14 cellular contexts compared by ENCODE assay signal in the genomic region with DNA sequence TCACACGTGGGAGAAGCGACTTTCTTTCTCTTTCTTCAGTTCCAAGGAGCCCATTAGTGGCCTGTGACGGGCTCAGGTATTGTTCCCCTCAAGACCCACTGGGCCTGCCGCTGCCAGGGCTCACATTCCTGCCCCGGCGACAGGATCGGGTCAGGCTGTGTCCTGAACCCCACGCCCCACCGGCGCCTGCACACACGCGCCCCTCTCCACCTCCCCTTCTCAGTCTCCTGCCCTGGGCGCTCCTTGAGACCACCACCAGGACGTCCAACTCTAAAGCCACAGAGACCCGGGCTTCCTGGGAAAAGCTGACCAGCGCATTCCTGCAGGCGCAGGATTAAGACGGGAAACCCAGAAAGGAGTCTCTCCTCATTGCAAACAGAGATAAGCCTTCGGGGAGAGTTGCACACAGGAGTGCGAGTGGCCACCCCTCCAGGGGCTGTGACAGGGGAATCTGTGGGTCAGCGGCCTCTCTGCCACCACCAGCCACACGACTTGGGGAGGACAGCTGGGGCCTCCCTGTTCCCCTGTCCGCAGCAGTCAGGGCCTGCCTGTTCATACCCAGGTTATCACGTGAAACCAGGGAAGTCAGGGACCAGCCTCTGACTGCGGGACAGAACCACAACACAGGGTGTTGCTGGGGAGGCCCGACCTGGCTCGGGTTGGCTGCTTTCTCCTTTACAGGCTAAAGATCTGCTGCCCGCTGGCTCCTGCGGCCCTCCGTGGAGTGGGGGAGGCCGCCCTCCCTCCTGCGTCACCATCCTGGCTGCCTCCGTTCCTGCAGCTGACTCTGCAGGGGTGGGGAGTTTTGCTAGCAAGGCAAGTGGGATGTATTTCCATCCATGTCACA.
DNase-seq lines count a peak whose midpoint lies in the region; ATAC-seq and TF ChIP-seq lines count a peak whose summit lies in the region.
"Had no signal": no experiment of that assay in that cellular context is flagged by ENCODE, and none has a peak within 500 bp of the region (broad histone marks: within the 10 kb centered on the region; RNA-seq: fewer than 3 reads in every experiment).

No MANE protein-coding gene starts in this region.

- H3K9me3 ChIP-seq in SJCRH30 (replicated peaks), result no peaks in the 10 kb centered on the region
- H3K9me3 ChIP-seq in fibroblast of lung (ENCODE audit: control insufficient read depth, insufficient read depth, low read depth, low read length), result no peaks in the 10 kb centered on the region
- H3K9me3 ChIP-seq: Caco-2, Peyer's patch had no signal

- H3K9me3 Mint-ChIP-seq in stimulated activated effector memory CD8-positive, alpha-beta T cell treated with anti-CD3 and anti-CD28 coated beads, Interleukin-12 subunit alpha, Interleukin-12 subunit beta, amount 100 ng/mL, for 72 hours, result no peaks in the 10 kb centered on the region
- H3K9me3 Mint-ChIP-seq: activated T-cell treated with anti-CD3 and anti-CD28 coated beads, Interleukin-2, amount 50 U/mL, for 24 hours had no signal

- H3K27me3 ChIP-seq in SJCRH30, result no peaks in the 10 kb centered on the region
- peaks cover 27% of the 10 kb centered on the region for H3K27me3 ChIP-seq in fibroblast of lung (ENCODE audit: control insufficient read depth, insufficient read depth, low read length)
- H3K27me3 ChIP-seq: Peyer's patch had no signal

- peak overlapping the region; percentile 39 for H3K4me2 ChIP-seq in fibroblast of lung (ENCODE audit: extremely low read depth, insufficient read depth, low read length)

- H3K27ac Mint-ChIP-seq in stimulated activated effector memory CD8-positive, alpha-beta T cell treated with anti-CD3 and anti-CD28 coated beads, Interleukin-12 subunit alpha, Interleukin-12 subunit beta, amount 100 ng/mL, for 72 hours, result no peak overlapping the region
- H3K27ac Mint-ChIP-seq: activated T-cell treated with anti-CD3 and anti-CD28 coated beads, Interleukin-2, amount 50 U/mL, for 24 hours; IgD-negative memory B cell had no signal

- H3K36me3 ChIP-seq in SJCRH30 (no peaks in the 10 kb centered on the region), fibroblast of lung (ENCODE audit: control insufficient read depth, insufficient read depth, low read length) (no peaks in the 10 kb centered on the region)
- H3K36me3 ChIP-seq: Peyer's patch had no signal

- DNase-seq in SJCRH30, result no peak
- no peak for DNase-seq in fibroblast of lung (ENCODE audit: low read depth in 2 of 2)
- DNase-seq in midbrain (lab: John Stamatoyannopoulos, UW), result peak; percentile 10
- DNase-seq in stimulated activated effector memory CD8-positive, alpha-beta T cell treated with anti-CD3 and anti-CD28 coated beads, Interleukin-12 subunit alpha, Interleukin-12 subunit beta, amount 100 ng/mL, for 72 hours (ENCODE audit: low spot score in 2 of 2), result no peak
- DNase-seq in AG08395 (ENCODE audit: low spot score), result no peak
- DNase-seq in COLO829 (ENCODE audit: low spot score), result no peak
- DNase-seq: activated T-cell treated with anti-CD3 and anti-CD28 coated beads, Interleukin-2, amount 50 U/mL, for 24 hours; Caco-2; central memory CD4-positive, alpha-beta T cell; NCI-H2081 treated with DMSO at 0.1 percent for 48 hours; Peyer's patch had no signal

- H3K4me3 ChIP-seq in SJCRH30, result peak overlapping the region; percentile 46
- peak overlapping the region in 1 of 4 experiments; percentile 38 for H3K4me3 ChIP-seq in fibroblast of lung (replicated peaks in 1 of 4; ENCODE audit: control extremely low read depth in 1 of 4, insufficient read depth in 1 of 4, low read depth in 3 of 4, low read length in 4 of 4)

- no peaks in the 10 kb centered on the region for H3K79me2 ChIP-seq in fibroblast of lung (ENCODE audit: control insufficient read depth, insufficient read depth, low read length)

- no peaks in the 10 kb centered on the region for H3K4me1 ChIP-seq in SJCRH30
- H3K4me1 ChIP-seq in fibroblast of lung (ENCODE audit: control insufficient read depth, extremely low read depth, insufficient read depth, low read length), result peaks cover 2% of the 10 kb centered on the region
- H3K4me1 ChIP-seq: Caco-2, Peyer's patch had no signal

- H3K27ac ChIP-seq in SJCRH30, result no peak overlapping the region
- H3K27ac ChIP-seq in fibroblast of lung (ENCODE audit: insufficient read depth, low read length), result no peak overlapping the region
- H3K27ac ChIP-seq: Peyer's patch had no signal

- H3K4me1 Mint-ChIP-seq in stimulated activated effector memory CD8-positive, alpha-beta T cell treated with anti-CD3 and anti-CD28 coated beads, Interleukin-12 subunit alpha, Interleukin-12 subunit beta, amount 100 ng/mL, for 72 hours, result no peaks in the 10 kb centered on the region

- no peak overlapping the region for H2AFZ ChIP-seq in fibroblast of lung (ENCODE audit: low read length)

- peak; percentile 20 for ATAC-seq in stimulated activated effector memory CD8-positive, alpha-beta T cell treated with anti-CD3 and anti-CD28 coated beads, Interleukin-12 subunit alpha, Interleukin-12 subunit beta, amount 100 ng/mL, for 72 hours
- ATAC-seq in HG03442 (IDR thresholded peaks at IDR 0.05; ENCODE audit: unreplicated experiment) (no peak), HG03097 (IDR thresholded peaks at IDR 0.05; ENCODE audit: low FRiP score, unreplicated experiment) (no peak)

- no peaks in the 10 kb centered on the region for H4K20me1 ChIP-seq in fibroblast of lung (ENCODE audit: control insufficient read depth, extremely low read depth, insufficient read depth, low read length)

- no peak for TF ChIP-seq CTCF in fibroblast of lung (conservative IDR thresholded peaks at IDR 0.05 in 1 of 2, IDR thresholded peaks at IDR 0.05 in 1 of 2; ENCODE audit: low read depth in 1 of 2, low read length in 2 of 2)

- no peak overlapping the region for H3K9ac ChIP-seq in fibroblast of lung (ENCODE audit: insufficient read depth, low read length)

- no peak overlapping the region for H3K4me3 Mint-ChIP-seq in stimulated activated effector memory CD8-positive, alpha-beta T cell treated with anti-CD3 and anti-CD28 coated beads, Interleukin-12 subunit alpha, Interleukin-12 subunit beta, amount 100 ng/mL, for 72 hours
- H3K4me3 Mint-ChIP-seq: activated T-cell treated with anti-CD3 and anti-CD28 coated beads, Interleukin-2, amount 50 U/mL, for 24 hours; IgD-negative memory B cell had no signal

- no peaks in the 10 kb centered on the region for H3K36me3 Mint-ChIP-seq in stimulated activated effector memory CD8-positive, alpha-beta T cell treated with anti-CD3 and anti-CD28 coated beads, Interleukin-12 subunit alpha, Interleukin-12 subunit beta, amount 100 ng/mL, for 72 hours
